8 cellular contexts compared by ENCODE assay signal in the genomic region with DNA sequence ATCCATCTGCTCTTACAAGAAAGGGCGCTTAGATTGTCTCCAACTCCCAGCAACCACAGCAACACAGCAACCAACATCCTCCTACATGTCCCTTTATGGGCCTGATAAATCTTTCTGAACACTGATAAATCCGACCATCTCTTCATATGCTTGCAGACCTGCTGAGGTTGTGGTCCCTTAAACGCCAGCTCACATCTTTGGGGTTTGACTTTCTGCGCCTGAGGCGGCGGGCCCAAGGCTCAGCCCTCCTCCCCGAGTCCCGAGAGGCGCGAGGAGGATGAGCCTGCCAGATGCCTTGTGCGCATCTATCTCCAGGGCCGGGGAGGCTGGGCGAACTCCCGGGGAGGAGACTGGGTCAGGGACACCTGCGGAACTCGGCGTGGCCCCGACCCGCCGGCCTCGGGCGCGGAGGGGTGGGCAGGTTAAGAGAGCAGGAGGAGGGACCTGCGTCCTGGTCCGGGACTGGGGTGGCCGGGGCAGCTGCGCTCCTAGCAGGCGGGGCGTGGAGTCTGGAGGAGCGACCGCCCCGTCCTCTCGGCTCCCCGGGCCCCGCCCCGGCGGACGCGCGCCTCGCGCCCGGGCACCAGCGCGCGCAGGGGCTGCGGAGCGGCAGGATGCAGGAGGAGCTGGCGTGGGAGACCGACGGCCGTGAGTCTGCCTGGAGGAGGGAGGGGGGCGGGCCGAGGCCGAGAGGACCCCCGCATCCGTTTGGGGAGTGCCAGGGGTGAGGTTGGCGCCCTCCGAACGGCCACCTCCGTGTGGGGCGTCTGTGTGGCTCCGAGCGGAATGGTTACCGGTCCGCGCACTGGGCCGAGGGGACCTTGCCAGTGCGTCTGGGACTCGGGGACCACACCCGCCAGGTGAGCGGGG. TPM values are rescaled to one million over a fixed set of nuclear protein-coding genes. Genes with fewer than 3 reads are reported as not detected.
A peak's percentile ranks its signal among the peaks of the same experiment; 100 is the strongest.
DNase-seq lines count a peak whose midpoint lies in the region; ATAC-seq and TF ChIP-seq lines count a peak whose summit lies in the region.

A gene (plus strand): TSS at position 586 of the 870 bp plus-strand sequence. CDS start 29 bp downstream, at position 615.

- H3K36me3 Mint-ChIP-seq in central memory CD8-positive, alpha-beta T cell (ENCODE audit: insufficient read depth) = peaks cover 3% of the 10 kb centered on the region

- no peaks in the 10 kb centered on the region for H3K9me3 Mint-ChIP-seq in central memory CD8-positive, alpha-beta T cell

- peaks cover 16% of the 10 kb centered on the region for H3K4me1 Mint-ChIP-seq in central memory CD8-positive, alpha-beta T cell

- H3K27me3 Mint-ChIP-seq in central memory CD8-positive, alpha-beta T cell = no peaks in the 10 kb centered on the region

- DNase-seq in AG20443 (ENCODE audit: low spot score) = peak; percentile 94
- no peak for DNase-seq in Jurkat, Clone E6-1 (ENCODE audit: low read depth, low spot score)
- no peak for DNase-seq in central memory CD8-positive, alpha-beta T cell (ENCODE audit: low spot score in 2 of 2)
- DNase-seq in kidney tubule cell (ENCODE audit: low spot score) = peak; percentile 46
- DNase-seq in stimulated activated CD4-positive, alpha-beta T cell treated with anti-CD3 and anti-CD28 coated beads, Interleukin-15, amount 100 ng/mL, for 24 hours = peak; percentile 76

- H3K27ac Mint-ChIP-seq in central memory CD8-positive, alpha-beta T cell (ENCODE audit: low read depth) = peak within 1 kb of the TSS; percentile 22

- peak within 1 kb of the TSS; percentile 63 for H3K4me3 Mint-ChIP-seq in central memory CD8-positive, alpha-beta T cell

- ATAC-seq in GM19023 (IDR thresholded peaks at IDR 0.05; ENCODE audit: unreplicated experiment) = peak; percentile 56
- peak; percentile 97 for ATAC-seq in SK-N-SH treated with all-trans-retinoic acid at 6 μM for 48 hours
- ATAC-seq in central memory CD8-positive, alpha-beta T cell (replicated peaks; ENCODE audit: extremely low read depth, poor library complexity, severe bottlenecking) = peak; percentile 64
- no peak for ATAC-seq in HG03442 (IDR thresholded peaks at IDR 0.05; ENCODE audit: unreplicated experiment)

- peak within 1 kb of the TSS; percentile 42 for H3K4me3 ChIP-seq in Jurkat, Clone E6-1 (ENCODE audit: low read length)

TF ChIP-seq in SK-N-SH treated with all-trans-retinoic acid at 6 μM for 48 hours, 23 proteins besides CTCF, POLR2A, EP300 and RAD21:
- TF ChIP-seq, protein P1, sequence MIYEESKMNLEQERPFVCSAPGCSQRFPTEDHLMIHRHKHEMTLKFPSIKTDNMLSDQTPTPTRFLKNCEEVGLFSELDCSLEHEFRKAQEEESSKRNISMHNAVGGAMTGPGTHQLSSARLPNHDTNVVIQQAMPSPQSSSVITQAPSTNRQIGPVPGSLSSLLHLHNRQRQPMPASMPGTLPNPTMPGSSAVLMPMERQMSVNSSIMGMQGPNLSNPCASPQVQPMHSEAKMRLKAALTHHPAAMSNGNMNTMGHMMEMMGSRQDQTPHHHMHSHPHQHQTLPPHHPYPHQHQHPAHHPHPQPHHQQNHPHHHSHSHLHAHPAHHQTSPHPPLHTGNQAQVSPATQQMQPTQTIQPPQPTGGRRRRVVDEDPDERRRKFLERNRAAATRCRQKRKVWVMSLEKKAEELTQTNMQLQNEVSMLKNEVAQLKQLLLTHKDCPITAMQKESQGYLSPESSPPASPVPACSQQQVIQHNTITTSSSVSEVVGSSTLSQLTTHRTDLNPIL (CRISPR knock-in tag; IDR thresholded peaks at IDR 0.05; ENCODE audit: low read depth) = no peak
- TF ChIP-seq TOX (CRISPR knock-in tag; IDR thresholded peaks at IDR 0.05; ENCODE audit: borderline replicate concordance) (no peak), ESRRG (CRISPR knock-in tag; IDR thresholded peaks at IDR 0.05) (no peak), TCF4 (CRISPR knock-in tag; IDR thresholded peaks at IDR 0.05; ENCODE audit: borderline replicate concordance) (no peak), GLIS3 (CRISPR knock-in tag; IDR thresholded peaks at IDR 0.05) (no peak)
- TF ChIP-seq, protein P2, sequence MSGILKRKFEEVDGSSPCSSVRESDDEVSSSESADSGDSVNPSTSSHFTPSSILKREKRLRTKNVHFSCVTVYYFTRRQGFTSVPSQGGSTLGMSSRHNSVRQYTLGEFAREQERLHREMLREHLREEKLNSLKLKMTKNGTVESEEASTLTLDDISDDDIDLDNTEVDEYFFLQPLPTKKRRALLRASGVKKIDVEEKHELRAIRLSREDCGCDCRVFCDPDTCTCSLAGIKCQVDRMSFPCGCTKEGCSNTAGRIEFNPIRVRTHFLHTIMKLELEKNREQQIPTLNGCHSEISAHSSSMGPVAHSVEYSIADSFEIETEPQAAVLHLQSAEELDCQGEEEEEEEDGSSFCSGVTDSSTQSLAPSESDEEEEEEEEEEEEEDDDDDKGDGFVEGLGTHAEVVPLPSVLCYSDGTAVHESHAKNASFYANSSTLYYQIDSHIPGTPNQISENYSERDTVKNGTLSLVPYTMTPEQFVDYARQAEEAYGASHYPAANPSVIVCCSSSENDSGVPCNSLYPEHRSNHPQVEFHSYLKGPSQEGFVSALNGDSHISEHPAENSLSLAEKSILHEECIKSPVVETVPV (CRISPR knock-in tag; IDR thresholded peaks at IDR 0.05) = no peak

RNA-seq across cellular contexts. Expression of the gene that starts here (rescaled TPM):
- 1.2 TPM for polyA plus RNA-seq in Jurkat, Clone E6-1 (2012; ENCODE audit: insufficient read depth, insufficient read length)

Comparison
In these comparisons a context has a peak if more than half of its experiments do, and no peak if none do; other contexts are left out.
1. DNase-seq: peak in AG20443 (single experiment), kidney tubule cell (single experiment) and stimulated activated CD4-positive, alpha-beta T cell treated with anti-CD3 and anti-CD28 coated beads, Interleukin-15, amount 100 ng/mL, for 24 hours (single experiment); none in Jurkat, Clone E6-1 (single experiment) and central memory CD8-positive, alpha-beta T cell (0 of 2).